Comparison of ENCODE assay signal across 2 cellular contexts in genomic region chr5:119346404-119346803, GRCh38.
TF ChIP-seq lines count a peak whose summit lies in the region.

No MANE protein-coding gene starts in this region.

TF ChIP-seq in K562, 482 proteins besides CTCF, POLR2A, EP300 and RAD21:
- TF ChIP-seq ZNF639 (CRISPR knock-in tag; conservative IDR thresholded peaks at IDR 0.05 in 1 of 2, IDR thresholded peaks at IDR 0.05 in 1 of 2) (no peak), ATF7 (IDR thresholded peaks at IDR 0.05) (peak; percentile 50; the same call in 1 of the 2 replicates), BRD9 (IDR thresholded peaks at IDR 0.05; ENCODE audit: low read depth, partially characterized antibody) (no peak)
- TF ChIP-seq, protein P1, sequence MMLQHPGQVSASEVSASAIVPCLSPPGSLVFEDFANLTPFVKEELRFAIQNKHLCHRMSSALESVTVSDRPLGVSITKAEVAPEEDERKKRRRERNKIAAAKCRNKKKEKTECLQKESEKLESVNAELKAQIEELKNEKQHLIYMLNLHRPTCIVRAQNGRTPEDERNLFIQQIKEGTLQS (IDR thresholded peaks at IDR 0.05): peak; percentile 69
- TF ChIP-seq, protein P1 (CRISPR knock-in tag; conservative IDR thresholded peaks at IDR 0.05): no peak
TF ChIP-seq in K562: peak in this region for 2.

TF ChIP-seq in SK-N-SH treated with all-trans-retinoic acid at 6 μM for 48 hours, 23 proteins besides CTCF, POLR2A, EP300 and RAD21 (continued from another document):
- TF ChIP-seq CREB5 (CRISPR knock-in tag; IDR thresholded peaks at IDR 0.05; ENCODE audit: low read depth) (no peak), ZC3H10 (CRISPR knock-in tag; IDR thresholded peaks at IDR 0.05) (no peak), CSDC2 (CRISPR knock-in tag; IDR thresholded peaks at IDR 0.05) (no peak), ARNTL (CRISPR knock-in tag; IDR thresholded peaks at IDR 0.05; ENCODE audit: borderline replicate concordance, low read depth) (no peak), PATZ1 (CRISPR knock-in tag; IDR thresholded peaks at IDR 0.05; ENCODE audit: borderline replicate concordance) (no peak), SNAI2 (CRISPR knock-in tag; IDR thresholded peaks at IDR 0.05) (no peak), PPARA (CRISPR knock-in tag; IDR thresholded peaks at IDR 0.05; ENCODE audit: borderline replicate concordance) (no peak), ZNF565 (CRISPR knock-in tag; conservative IDR thresholded peaks at IDR 0.05; ENCODE audit: low read depth) (no peak), ISL1 (CRISPR knock-in tag; IDR thresholded peaks at IDR 0.05) (no peak)
- TF ChIP-seq, protein P2, sequence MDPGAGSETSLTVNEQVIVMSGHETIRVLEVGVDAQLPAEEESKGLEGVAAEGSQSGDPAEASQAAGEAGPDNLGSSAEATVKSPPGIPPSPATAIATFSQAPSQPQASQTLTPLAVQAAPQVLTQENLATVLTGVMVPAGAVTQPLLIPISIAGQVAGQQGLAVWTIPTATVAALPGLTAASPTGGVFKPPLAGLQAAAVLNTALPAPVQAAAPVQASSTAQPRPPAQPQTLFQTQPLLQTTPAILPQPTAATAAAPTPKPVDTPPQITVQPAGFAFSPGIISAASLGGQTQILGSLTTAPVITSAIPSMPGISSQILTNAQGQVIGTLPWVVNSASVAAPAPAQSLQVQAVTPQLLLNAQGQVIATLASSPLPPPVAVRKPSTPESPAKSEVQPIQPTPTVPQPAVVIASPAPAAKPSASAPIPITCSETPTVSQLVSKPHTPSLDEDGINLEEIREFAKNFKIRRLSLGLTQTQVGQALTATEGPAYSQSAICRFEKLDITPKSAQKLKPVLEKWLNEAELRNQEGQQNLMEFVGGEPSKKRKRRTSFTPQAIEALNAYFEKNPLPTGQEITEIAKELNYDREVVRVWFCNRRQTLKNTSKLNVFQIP (CRISPR knock-in tag; IDR thresholded peaks at IDR 0.05; ENCODE audit: borderline replicate concordance, low read depth): no peak
- TF ChIP-seq, protein P3, sequence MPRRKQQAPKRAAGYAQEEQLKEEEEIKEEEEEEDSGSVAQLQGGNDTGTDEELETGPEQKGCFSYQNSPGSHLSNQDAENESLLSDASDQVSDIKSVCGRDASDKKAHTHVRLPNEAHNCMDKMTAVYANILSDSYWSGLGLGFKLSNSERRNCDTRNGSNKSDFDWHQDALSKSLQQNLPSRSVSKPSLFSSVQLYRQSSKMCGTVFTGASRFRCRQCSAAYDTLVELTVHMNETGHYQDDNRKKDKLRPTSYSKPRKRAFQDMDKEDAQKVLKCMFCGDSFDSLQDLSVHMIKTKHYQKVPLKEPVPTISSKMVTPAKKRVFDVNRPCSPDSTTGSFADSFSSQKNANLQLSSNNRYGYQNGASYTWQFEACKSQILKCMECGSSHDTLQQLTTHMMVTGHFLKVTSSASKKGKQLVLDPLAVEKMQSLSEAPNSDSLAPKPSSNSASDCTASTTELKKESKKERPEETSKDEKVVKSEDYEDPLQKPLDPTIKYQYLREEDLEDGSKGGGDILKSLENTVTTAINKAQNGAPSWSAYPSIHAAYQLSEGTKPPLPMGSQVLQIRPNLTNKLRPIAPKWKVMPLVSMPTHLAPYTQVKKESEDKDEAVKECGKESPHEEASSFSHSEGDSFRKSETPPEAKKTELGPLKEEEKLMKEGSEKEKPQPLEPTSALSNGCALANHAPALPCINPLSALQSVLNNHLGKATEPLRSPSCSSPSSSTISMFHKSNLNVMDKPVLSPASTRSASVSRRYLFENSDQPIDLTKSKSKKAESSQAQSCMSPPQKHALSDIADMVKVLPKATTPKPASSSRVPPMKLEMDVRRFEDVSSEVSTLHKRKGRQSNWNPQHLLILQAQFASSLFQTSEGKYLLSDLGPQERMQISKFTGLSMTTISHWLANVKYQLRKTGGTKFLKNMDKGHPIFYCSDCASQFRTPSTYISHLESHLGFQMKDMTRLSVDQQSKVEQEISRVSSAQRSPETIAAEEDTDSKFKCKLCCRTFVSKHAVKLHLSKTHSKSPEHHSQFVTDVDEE (CRISPR knock-in tag; IDR thresholded peaks at IDR 0.05): no peak
